8 cellular contexts compared by ENCODE assay signal in the genomic region with DNA sequence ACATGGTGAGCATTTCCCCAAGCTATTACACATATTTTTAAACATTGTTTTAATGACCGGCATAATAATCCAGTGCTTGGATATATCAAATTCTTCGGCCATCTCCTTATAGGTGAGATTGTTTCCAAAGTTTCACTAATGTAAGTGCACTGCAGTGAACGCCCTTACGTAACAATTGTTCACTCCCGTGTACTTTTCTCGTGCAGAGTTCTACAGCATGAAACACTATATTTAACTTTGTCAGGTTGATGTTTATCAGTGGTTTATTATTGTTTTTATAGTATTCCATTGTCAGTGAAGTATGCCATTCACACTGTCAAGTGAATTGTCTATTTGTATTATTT. TPM values are rescaled to one million over a fixed set of nuclear protein-coding genes. Genes with fewer than 3 reads are reported as not detected.
DNase-seq lines count a peak whose midpoint lies in the region; ATAC-seq and TF ChIP-seq lines count a peak whose summit lies in the region.

No MANE protein-coding gene starts in this region.

- CTCF ChIA-PET in WTC11 (lab: Charles Lee): interaction anchor here (1.0 to 1.8 kb wide), 7 partner anchors 9 to 507 kb away, joined by 3 to 23 read pairs (median 6); partner anchors contain the start of gene NXT1

- DNase-seq in HFFc6 (no peak), WTC11 (ENCODE audit: low spot score) (no peak), foreskin keratinocyte (no peak), ureter (ENCODE audit: low spot score) (no peak), NCI-H1105 (lab: John Stamatoyannopoulos, UW) (no peak), NCI-H446 (lab: John Stamatoyannopoulos, UW) (no peak)

- H3K9me3 Mint-ChIP-seq in HFFc6: no peaks in the 10 kb centered on the region
- H3K9me3 Mint-ChIP-seq in WTC11: no peaks in the 10 kb centered on the region

- H3K36me3 Mint-ChIP-seq in HFFc6 (ENCODE audit: low read depth): peaks cover 7% of the 10 kb centered on the region; the same call in 1 of the 2 replicates
- peaks cover 12% of the 10 kb centered on the region for H3K36me3 Mint-ChIP-seq in WTC11

- peak overlapping the region; percentile 46 to 75 (median 59) for H3K4me3 ChIP-seq in skin epidermis

- H3K27me3 ChIP-seq in foreskin keratinocyte: no peaks in the 10 kb centered on the region

- peak overlapping the region; percentile 64 for H3K27ac Mint-ChIP-seq in HFFc6
- H3K27ac Mint-ChIP-seq in WTC11: peak overlapping the region; percentile 96

- POLR2A ChIA-PET in WTC11 (lab: Charles Lee): interaction anchor here (1.0 to 2.2 kb wide), 2 partner anchors 9 to 63 kb away, joined by 4 to 16 read pairs; partner anchors contain the start of gene NAPB

- H3K4me1 ChIP-seq in foreskin keratinocyte: peaks cover 6% of the 10 kb centered on the region

- TF ChIP-seq CTCF in HFFc6 (IDR thresholded peaks at IDR 0.05) (no peak), WTC11 (IDR thresholded peaks at IDR 0.05) (no peak), foreskin keratinocyte (conservative IDR thresholded peaks at IDR 0.05) (no peak)

- peaks cover 6% of the 10 kb centered on the region for H3K27me3 Mint-ChIP-seq in HFFc6 (ENCODE audit: insufficient read depth)
- no peaks in the 10 kb centered on the region for H3K27me3 Mint-ChIP-seq in WTC11 (ENCODE audit: low read depth)

- ATAC-seq in WTC11: no peak
- ATAC-seq in foreskin keratinocyte: no peak
- ATAC-seq in HG02870 (IDR thresholded peaks at IDR 0.05; ENCODE audit: unreplicated experiment): no peak

- H3K27ac ChIP-seq in foreskin keratinocyte (peak overlapping the region; percentile 63), skin epidermis (peak overlapping the region in 18 of 21 experiments; percentile 8 to 96 (median 87))

- H3K4me3 Mint-ChIP-seq in HFFc6: peak overlapping the region; percentile 91
- peak overlapping the region; percentile 68 for H3K4me3 Mint-ChIP-seq in WTC11

- H3K4me1 Mint-ChIP-seq in HFFc6 (ENCODE audit: low read depth): peaks cover 32% of the 10 kb centered on the region
- peaks cover 32% of the 10 kb centered on the region for H3K4me1 Mint-ChIP-seq in WTC11

TF ChIP-seq in WTC11, 78 proteins besides CTCF, POLR2A, EP300 and RAD21:
- TF ChIP-seq NR2C2 (CRISPR knock-in tag; IDR thresholded peaks at IDR 0.05): no peak
- TF ChIP-seq, protein P1, sequence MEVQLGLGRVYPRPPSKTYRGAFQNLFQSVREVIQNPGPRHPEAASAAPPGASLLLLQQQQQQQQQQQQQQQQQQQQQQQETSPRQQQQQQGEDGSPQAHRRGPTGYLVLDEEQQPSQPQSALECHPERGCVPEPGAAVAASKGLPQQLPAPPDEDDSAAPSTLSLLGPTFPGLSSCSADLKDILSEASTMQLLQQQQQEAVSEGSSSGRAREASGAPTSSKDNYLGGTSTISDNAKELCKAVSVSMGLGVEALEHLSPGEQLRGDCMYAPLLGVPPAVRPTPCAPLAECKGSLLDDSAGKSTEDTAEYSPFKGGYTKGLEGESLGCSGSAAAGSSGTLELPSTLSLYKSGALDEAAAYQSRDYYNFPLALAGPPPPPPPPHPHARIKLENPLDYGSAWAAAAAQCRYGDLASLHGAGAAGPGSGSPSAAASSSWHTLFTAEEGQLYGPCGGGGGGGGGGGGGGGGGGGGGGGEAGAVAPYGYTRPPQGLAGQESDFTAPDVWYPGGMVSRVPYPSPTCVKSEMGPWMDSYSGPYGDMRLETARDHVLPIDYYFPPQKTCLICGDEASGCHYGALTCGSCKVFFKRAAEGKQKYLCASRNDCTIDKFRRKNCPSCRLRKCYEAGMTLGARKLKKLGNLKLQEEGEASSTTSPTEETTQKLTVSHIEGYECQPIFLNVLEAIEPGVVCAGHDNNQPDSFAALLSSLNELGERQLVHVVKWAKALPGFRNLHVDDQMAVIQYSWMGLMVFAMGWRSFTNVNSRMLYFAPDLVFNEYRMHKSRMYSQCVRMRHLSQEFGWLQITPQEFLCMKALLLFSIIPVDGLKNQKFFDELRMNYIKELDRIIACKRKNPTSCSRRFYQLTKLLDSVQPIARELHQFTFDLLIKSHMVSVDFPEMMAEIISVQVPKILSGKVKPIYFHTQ (CRISPR knock-in tag; IDR thresholded peaks at IDR 0.05): no peak
- TF ChIP-seq ZNF425 (CRISPR knock-in tag; conservative IDR thresholded peaks at IDR 0.05): no peak
- no peak for TF ChIP-seq E2F1 (CRISPR knock-in tag; IDR thresholded peaks at IDR 0.05)
- TF ChIP-seq RELA (CRISPR knock-in tag; IDR thresholded peaks at IDR 0.05; ENCODE audit: borderline replicate concordance): no peak
- TF ChIP-seq TCF7 (CRISPR knock-in tag; IDR thresholded peaks at IDR 0.05; ENCODE audit: low read depth): no peak
- no peak for TF ChIP-seq KAT7 (CRISPR knock-in tag; IDR thresholded peaks at IDR 0.05; ENCODE audit: borderline replicate concordance)

RNA-seq across cellular contexts. Expression of gene GZF1, which starts 3.4 kb away (rescaled TPM):
- 10 to 100 TPM; 10.5 to 15.9 (median 13.6) TPM for total RNA-seq in HFFc6 (2021; fragmentation: NEBNext Ultra II Directional; extraction: Animal tissue kit (Norgen Biotek cat#: 25700))
- total RNA-seq in WTC11 (2021) (9.5 to 11.2 TPM (median 10.1 TPM) in 3 replicates), foreskin keratinocyte (8.5 and 9.5 TPM in 2 replicates), ureter (11.2 TPM)
- polyA plus RNA-seq in foreskin keratinocyte: 3.1 and 3.5 TPM in 2 replicates

RNA-seq across cellular contexts. Expression of gene NXT1, which starts 7.9 kb away (rescaled TPM):
- total RNA-seq in HFFc6 (2021; fragmentation: NEBNext Ultra II Directional; extraction: Animal tissue kit (Norgen Biotek cat#: 25700)): 10 to 100 TPM; 14.6 to 19.1 (median 15.9) TPM
- total RNA-seq in WTC11 (2021) (18.5 to 19.5 TPM (median 18.8 TPM) in 3 replicates), foreskin keratinocyte (41.5 and 47.4 TPM in 2 replicates), ureter (30.8 TPM)
- polyA plus RNA-seq in foreskin keratinocyte: 52.2 and 58.5 TPM in 2 replicates
